In the genomic region with DNA sequence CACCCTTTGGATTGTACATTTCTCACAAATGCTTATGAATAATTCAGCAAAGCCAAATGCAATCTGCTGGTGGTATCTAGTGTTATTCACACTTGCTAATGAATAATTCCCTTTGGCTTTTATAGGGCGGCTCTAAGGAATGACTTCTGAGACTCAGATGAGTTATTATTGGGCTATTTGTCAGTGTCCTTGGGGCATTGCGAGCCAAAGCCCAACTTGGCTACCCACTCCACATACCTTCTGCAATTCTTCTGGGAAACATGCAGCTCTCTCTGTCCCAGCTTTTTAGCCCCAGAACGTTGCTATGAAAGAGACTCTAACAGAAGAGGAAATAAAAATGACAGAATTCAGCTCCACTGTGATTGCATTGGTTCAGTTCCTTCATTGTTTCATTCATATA, we compare ENCODE assay signal across 10 cellular contexts. TPM values are rescaled to one million over a fixed set of nuclear protein-coding genes. Genes with fewer than 3 reads are reported as not detected.
DNase-seq lines count a peak whose midpoint lies in the region; ATAC-seq and TF ChIP-seq lines count a peak whose summit lies in the region.
"Had no signal": no experiment of that assay in that cellular context is flagged by ENCODE, and none has a peak within 500 bp of the region (broad histone marks: within the 10 kb centered on the region; RNA-seq: fewer than 3 reads in every experiment).

No MANE protein-coding gene starts in this region.

- H3K27ac Mint-ChIP-seq in activated naive CD4-positive, alpha-beta T cell treated with anti-CD3 and anti-CD28 coated beads, Interleukin-2, amount 50 U/mL, for 24 hours, result no peak overlapping the region

- peak overlapping the region; percentile 35 for H3K4me2 ChIP-seq in skeletal muscle satellite cell (ENCODE audit: low read length)

- ATAC-seq in GM21367 (IDR thresholded peaks at IDR 0.05; ENCODE audit: unreplicated experiment) (no peak), HG03139 (IDR thresholded peaks at IDR 0.05; ENCODE audit: unreplicated experiment) (no peak)

- H3K4me3 ChIP-seq in fibroblast of mammary gland (ENCODE audit: control insufficient read depth, low read depth, low read length) (no peak overlapping the region), skeletal muscle satellite cell (ENCODE audit: low read length) (peak overlapping the region; percentile 1)
- H3K4me3 ChIP-seq: BLaER1 treated with 17β-estradiol and CSF1 and Interleukin-3, amounts not matched to agents 10 nM and 100 nM had no signal

- no peak for DNase-seq in activated naive CD4-positive, alpha-beta T cell (lab: John Stamatoyannopoulos, UW)
- peak; percentile 64 for DNase-seq in RPMI7951 (ENCODE audit: low read depth)
- peak; percentile 45 for DNase-seq in fibroblast of mammary gland (ENCODE audit: low read depth)
- DNase-seq in stimulated activated CD4-positive, alpha-beta T cell treated with anti-CD3 and anti-CD28 coated beads, Interleukin-12 subunit alpha, Interleukin-12 subunit beta, amount 100 ng/mL, for 4 hours, result no peak
- DNase-seq: RPMI8226 had no signal

- no peaks in the 10 kb centered on the region for H3K36me3 ChIP-seq in skeletal muscle satellite cell (ENCODE audit: insufficient read depth, low read length)

- peak overlapping the region; percentile 9 for H3K9ac ChIP-seq in skeletal muscle satellite cell (ENCODE audit: low read depth, low read length)
- H3K9ac ChIP-seq: BLaER1 treated with 17β-estradiol and CSF1 and Interleukin-3, amounts not matched to agents 10 nM and 100 nM had no signal

- H3K36me3 Mint-ChIP-seq in activated naive CD4-positive, alpha-beta T cell treated with anti-CD3 and anti-CD28 coated beads, Interleukin-2, amount 50 U/mL, for 24 hours, result peaks cover 14% of the 10 kb centered on the region

- peaks cover 50% of the 10 kb centered on the region for H3K4me1 Mint-ChIP-seq in activated naive CD4-positive, alpha-beta T cell treated with anti-CD3 and anti-CD28 coated beads, Interleukin-2, amount 50 U/mL, for 24 hours

- H3K4me1 ChIP-seq in skeletal muscle satellite cell (ENCODE audit: control insufficient read depth, insufficient read depth, low read length), result peaks cover 25% of the 10 kb centered on the region

- TF ChIP-seq CTCF in fibroblast of mammary gland (conservative IDR thresholded peaks at IDR 0.05; ENCODE audit: control insufficient read depth, insufficient read depth, low read depth, low read length), result no peak

- no peaks in the 10 kb centered on the region for H3K27me3 ChIP-seq in skeletal muscle satellite cell (ENCODE audit: control insufficient read depth, insufficient read depth, low read length)
- H3K27me3 ChIP-seq: BLaER1 treated with 17β-estradiol and CSF1 and Interleukin-3, amounts not matched to agents 10 nM and 100 nM had no signal

- no peaks in the 10 kb centered on the region for H3K9me3 ChIP-seq in skeletal muscle satellite cell (replicated peaks; ENCODE audit: low read length)

- peak overlapping the region; percentile 19 for H3K4me3 Mint-ChIP-seq in activated naive CD4-positive, alpha-beta T cell treated with anti-CD3 and anti-CD28 coated beads, Interleukin-2, amount 50 U/mL, for 24 hours

- peaks cover 9% of the 10 kb centered on the region for H3K9me3 Mint-ChIP-seq in activated naive CD4-positive, alpha-beta T cell treated with anti-CD3 and anti-CD28 coated beads, Interleukin-2, amount 50 U/mL, for 24 hours

- no peaks in the 10 kb centered on the region for H3K27me3 Mint-ChIP-seq in activated naive CD4-positive, alpha-beta T cell treated with anti-CD3 and anti-CD28 coated beads, Interleukin-2, amount 50 U/mL, for 24 hours

RNA-seq across cellular contexts. Expression of a gene that starts 41.2 kb away (rescaled TPM):
- 81.4 and 90.0 TPM in 2 replicates for total RNA-seq in RPMI7951 (2014; rRNA removed; shearing (Covaris generic))
- total RNA-seq in skeletal muscle satellite cell (2012; rRNA removed), result 98.7 and 100 TPM in 2 replicates

RNA-seq across cellular contexts. Expression of a gene that starts 41.5 kb away (rescaled TPM):
- 14.7 and 15.9 TPM in 2 replicates for total RNA-seq in RPMI7951 (2014; rRNA removed; shearing (Covaris generic))
- total RNA-seq in skeletal muscle satellite cell (2012; rRNA removed), result 13.9 and 15.1 TPM in 2 replicates

Comparison
In these comparisons a context has a peak if more than half of its experiments do, and no peak if none do; other contexts are left out.
1. DNase-seq: peak in RPMI7951 (single experiment) and fibroblast of mammary gland (single experiment); none in activated naive CD4-positive, alpha-beta T cell (0 of 4) and stimulated activated CD4-positive, alpha-beta T cell treated with anti-CD3 and anti-CD28 coated beads, Interleukin-12 subunit alpha, Interleukin-12 subunit beta, amount 100 ng/mL, for 4 hours (single experiment).